Comparison of ENCODE assay signal across 28 cellular contexts in the genomic region with DNA sequence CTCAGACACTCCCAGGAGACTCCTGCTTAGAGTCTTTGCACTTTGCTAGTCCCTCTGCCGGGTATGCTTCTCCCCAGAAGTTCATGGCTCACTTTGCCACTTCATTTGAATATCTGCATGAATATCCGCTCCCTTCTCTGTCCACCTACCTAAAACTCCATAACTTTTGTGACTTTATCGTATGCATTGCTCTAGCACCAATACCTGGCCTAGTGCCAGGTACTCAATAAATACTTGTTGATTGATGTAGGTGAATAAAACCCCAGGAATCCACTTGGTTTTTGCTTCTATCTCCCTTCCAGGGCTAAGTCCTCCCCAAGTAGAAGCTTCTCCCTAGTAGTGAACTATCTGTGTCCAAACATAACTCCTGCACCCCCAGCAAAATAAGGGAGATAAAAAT.
"Had no signal": no experiment of that assay in that cellular context is flagged by ENCODE, and none has a peak within 500 bp of the region (broad histone marks: within the 10 kb centered on the region; RNA-seq: fewer than 3 reads in every experiment).

No MANE protein-coding gene starts in this region.

- H3K36me3 ChIP-seq: colonic mucosa, esophagus squamous epithelium, gastrocnemius medialis, gastroesophageal sphincter, heart left ventricle, heart right ventricle had no signal

- H3K27me3 ChIP-seq: colonic mucosa, gastrocnemius medialis had no signal

- H3K4me3 Mint-ChIP-seq: dendritic cell treated with granulocyte-macrophage colony-stimulating factor and Interleukin-4, amounts not matched to agents 40 ng/mL and 50 ng/mL, for 4 days; effector memory CD8-positive, alpha-beta T cell; endodermal cell had no signal

- H3K9me3 Mint-ChIP-seq: dendritic cell treated with granulocyte-macrophage colony-stimulating factor and Interleukin-4, amounts not matched to agents 40 ng/mL and 50 ng/mL, for 4 days; effector memory CD8-positive, alpha-beta T cell; endodermal cell had no signal

- FAIRE-seq: colon, endometrium, endothelial cell of umbilical vein, frontal cortex had no signal

- H3K4me1 ChIP-seq: colonic mucosa, foreskin keratinocyte, gastrocnemius medialis had no signal

- H3K27ac ChIP-seq: colonic mucosa, coronary artery, dorsolateral prefrontal cortex, epithelial cell of prostate, esophagus squamous epithelium, foreskin keratinocyte, gastrocnemius medialis, gastroesophageal sphincter, heart left ventricle, heart right ventricle had no signal

- ATAC-seq: effector memory CD8-positive, alpha-beta T cell; esophagus mucosa; foreskin keratinocyte; gastrocnemius medialis; gastroesophageal sphincter; heart left ventricle; heart right ventricle had no signal

- H3K9me3 ChIP-seq: colonic mucosa, esophagus squamous epithelium, gastrocnemius medialis, gastroesophageal sphincter, heart left ventricle, heart right ventricle had no signal

- DNase-seq: colonic mucosa; cortex of kidney; dermis blood vessel endothelial cell; dorsolateral prefrontal cortex; effector CD4-positive, alpha-beta T cell; effector CD8-positive, alpha-beta T cell; effector memory CD4-positive, alpha-beta T cell; effector memory CD8-positive, alpha-beta T cell; endodermal cell; erythroblast; esophagus squamous epithelium; foreskin fibroblast; foreskin keratinocyte; foreskin melanocyte; gastrocnemius medialis; glutamatergic neuron; head of caudate nucleus; heart left ventricle; heart right ventricle had no signal

- H3K4me3 ChIP-seq: colonic mucosa, coronary artery, dorsolateral prefrontal cortex, esophagus squamous epithelium, gastrocnemius medialis, gastroesophageal sphincter, heart left ventricle, heart right ventricle had no signal

- H3K27ac Mint-ChIP-seq: dendritic cell treated with granulocyte-macrophage colony-stimulating factor and Interleukin-4, amounts not matched to agents 40 ng/mL and 50 ng/mL, for 4 days; effector memory CD8-positive, alpha-beta T cell; endodermal cell had no signal
